ENCODE assay signal across 1 cellular context in genomic region chr11:8593935-8594909, GRCh38.
TF ChIP-seq lines count a peak whose summit lies in the region.

Gene STK33, minus strand, starts transcription at chr11:8594228. Its CDS starts 119,323 bp downstream, at chr11:8474905.

TF ChIP-seq in HepG2, 621 proteins besides CTCF, POLR2A, EP300 and RAD21 (continued from another document):
- TF ChIP-seq RFXAP (CRISPR knock-in tag; IDR thresholded peaks at IDR 0.05; ENCODE audit: borderline replicate concordance): 0 out of 2 replicates have a peak, but pooled peaks have one; percentile 47
- no peak for TF ChIP-seq KDM5A (IDR thresholded peaks at IDR 0.05; ENCODE audit: borderline replicate concordance, low read length)
- TF ChIP-seq ZNF251 (CRISPR knock-in tag; IDR thresholded peaks at IDR 0.05): no peak
- peak; percentile 90 for TF ChIP-seq KMT2B (CRISPR knock-in tag; IDR thresholded peaks at IDR 0.05)
- peak; percentile 76 for TF ChIP-seq RFX3 (CRISPR knock-in tag; IDR thresholded peaks at IDR 0.05)
- TF ChIP-seq HNRNPLL (IDR thresholded peaks at IDR 0.05; ENCODE audit: low read depth, low read length, poor library complexity, severe bottlenecking): peak; percentile 81
- TF ChIP-seq, protein P1, sequence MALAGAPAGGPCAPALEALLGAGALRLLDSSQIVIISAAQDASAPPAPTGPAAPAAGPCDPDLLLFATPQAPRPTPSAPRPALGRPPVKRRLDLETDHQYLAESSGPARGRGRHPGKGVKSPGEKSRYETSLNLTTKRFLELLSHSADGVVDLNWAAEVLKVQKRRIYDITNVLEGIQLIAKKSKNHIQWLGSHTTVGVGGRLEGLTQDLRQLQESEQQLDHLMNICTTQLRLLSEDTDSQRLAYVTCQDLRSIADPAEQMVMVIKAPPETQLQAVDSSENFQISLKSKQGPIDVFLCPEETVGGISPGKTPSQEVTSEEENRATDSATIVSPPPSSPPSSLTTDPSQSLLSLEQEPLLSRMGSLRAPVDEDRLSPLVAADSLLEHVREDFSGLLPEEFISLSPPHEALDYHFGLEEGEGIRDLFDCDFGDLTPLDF (CRISPR knock-in tag; IDR thresholded peaks at IDR 0.05): peak; percentile 37; the same call in 1 of the 2 replicates
- no peak for TF ChIP-seq SNAI1 (CRISPR knock-in tag; IDR thresholded peaks at IDR 0.05; ENCODE audit: borderline replicate concordance)
- TF ChIP-seq NCOA2 (CRISPR knock-in tag; IDR thresholded peaks at IDR 0.05): no peak
- TF ChIP-seq, protein P2, sequence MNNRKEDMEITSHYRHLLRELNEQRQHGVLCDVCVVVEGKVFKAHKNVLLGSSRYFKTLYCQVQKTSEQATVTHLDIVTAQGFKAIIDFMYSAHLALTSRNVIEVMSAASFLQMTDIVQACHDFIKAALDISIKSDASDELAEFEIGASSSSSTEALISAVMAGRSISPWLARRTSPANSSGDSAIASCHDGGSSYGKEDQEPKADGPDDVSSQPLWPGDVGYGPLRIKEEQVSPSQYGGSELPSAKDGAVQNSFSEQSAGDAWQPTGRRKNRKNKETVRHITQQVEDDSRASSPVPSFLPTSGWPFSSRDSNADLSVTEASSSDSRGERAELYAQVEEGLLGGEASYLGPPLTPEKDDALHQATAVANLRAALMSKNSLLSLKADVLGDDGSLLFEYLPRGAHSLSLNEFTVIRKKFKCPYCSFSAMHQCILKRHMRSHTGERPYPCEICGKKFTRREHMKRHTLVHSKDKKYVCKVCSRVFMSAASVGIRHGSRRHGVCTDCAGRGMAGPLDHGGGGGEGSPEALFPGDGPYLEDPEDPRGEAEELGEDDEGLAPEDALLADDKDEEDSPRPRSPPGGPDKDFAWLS (CRISPR knock-in tag; IDR thresholded peaks at IDR 0.05; ENCODE audit: borderline replicate concordance): no peak
- TF ChIP-seq FOXK1 (CRISPR knock-in tag; IDR thresholded peaks at IDR 0.05; ENCODE audit: borderline replicate concordance, low read depth): peak; percentile 33; the same call in 1 of the 2 replicates
- no peak for TF ChIP-seq MTA1 (CRISPR knock-in tag; IDR thresholded peaks at IDR 0.05; ENCODE audit: borderline replicate concordance)
- no peak for TF ChIP-seq DZIP1 (CRISPR knock-in tag; IDR thresholded peaks at IDR 0.05)
- TF ChIP-seq PCBP1 (IDR thresholded peaks at IDR 0.05; ENCODE audit: borderline replicate concordance, low read depth, low read length): no peak
- 0 out of 2 replicates have a peak, but pooled peaks have one; percentile 15 for TF ChIP-seq ERF (CRISPR knock-in tag; IDR thresholded peaks at IDR 0.05)
- peak; percentile 85 for TF ChIP-seq ARID4A (CRISPR knock-in tag; IDR thresholded peaks at IDR 0.05; ENCODE audit: borderline replicate concordance)
- no peak for TF ChIP-seq ZNF292 (CRISPR knock-in tag; IDR thresholded peaks at IDR 0.05; ENCODE audit: borderline replicate concordance, low read depth)
- peak; percentile 62; the same call in 1 of the 2 replicates for TF ChIP-seq RAD51 (IDR thresholded peaks at IDR 0.05; ENCODE audit: borderline replicate concordance)
- no peak for TF ChIP-seq HNF4G (IDR thresholded peaks at IDR 0.05; ENCODE audit: borderline replicate concordance, low read depth, low read length)
- no peak for TF ChIP-seq HNF4G (CRISPR knock-in tag; IDR thresholded peaks at IDR 0.05; ENCODE audit: borderline replicate concordance, low read depth)
- no peak for TF ChIP-seq RNF2 (conservative IDR thresholded peaks at IDR 0.05; ENCODE audit: low read depth)
- no peak for TF ChIP-seq ZNF557 (CRISPR knock-in tag; IDR thresholded peaks at IDR 0.05)
- no peak for TF ChIP-seq JUND (CRISPR knock-in tag; IDR thresholded peaks at IDR 0.05)
- no peak for TF ChIP-seq TCF7L2 (IDR thresholded peaks at IDR 0.05; ENCODE audit: low read depth, low read length)
- TF ChIP-seq RXRA (CRISPR knock-in tag; IDR thresholded peaks at IDR 0.05): peak; percentile 68; the same call in 1 of the 2 replicates
- no peak for TF ChIP-seq PRPF4 (IDR thresholded peaks at IDR 0.05; ENCODE audit: low read depth, low read length, poor library complexity, severe bottlenecking)
- no peak for TF ChIP-seq MAZ (IDR thresholded peaks at IDR 0.05; ENCODE audit: borderline replicate concordance, low read depth, low read length)
- TF ChIP-seq MAZ (CRISPR knock-in tag; IDR thresholded peaks at IDR 0.05; ENCODE audit: low read depth): peak; percentile 23; the same call in 1 of the 2 replicates
- no peak for TF ChIP-seq ZBTB49 (CRISPR knock-in tag; IDR thresholded peaks at IDR 0.05; ENCODE audit: borderline replicate concordance)
- peak; percentile 79 for TF ChIP-seq ZNF501 (CRISPR knock-in tag; IDR thresholded peaks at IDR 0.05)
- TF ChIP-seq TEAD3 (CRISPR knock-in tag; optimal IDR thresholded peaks at IDR 0.05; ENCODE audit: borderline replicate concordance): peak; percentile 19
- peak; percentile 15; the same call in 1 of the 2 replicates for TF ChIP-seq SP4 (CRISPR knock-in tag; IDR thresholded peaks at IDR 0.05)
- TF ChIP-seq GRHL1 (CRISPR knock-in tag; conservative IDR thresholded peaks at IDR 0.05): no peak
- 0 out of 2 replicates have a peak, but pooled peaks have one; percentile 42 for TF ChIP-seq FOXC1 (CRISPR knock-in tag; IDR thresholded peaks at IDR 0.05; ENCODE audit: borderline replicate concordance)
- 0 out of 2 replicates have a peak, but pooled peaks have one; percentile 20 for TF ChIP-seq FOXJ3 (CRISPR knock-in tag; IDR thresholded peaks at IDR 0.05; ENCODE audit: borderline replicate concordance)
- TF ChIP-seq HNF1B (CRISPR knock-in tag; IDR thresholded peaks at IDR 0.05): peak; percentile 27; the same call in 1 of the 2 replicates
